ENCODE assay signal across 2 cellular contexts in the genomic region with DNA sequence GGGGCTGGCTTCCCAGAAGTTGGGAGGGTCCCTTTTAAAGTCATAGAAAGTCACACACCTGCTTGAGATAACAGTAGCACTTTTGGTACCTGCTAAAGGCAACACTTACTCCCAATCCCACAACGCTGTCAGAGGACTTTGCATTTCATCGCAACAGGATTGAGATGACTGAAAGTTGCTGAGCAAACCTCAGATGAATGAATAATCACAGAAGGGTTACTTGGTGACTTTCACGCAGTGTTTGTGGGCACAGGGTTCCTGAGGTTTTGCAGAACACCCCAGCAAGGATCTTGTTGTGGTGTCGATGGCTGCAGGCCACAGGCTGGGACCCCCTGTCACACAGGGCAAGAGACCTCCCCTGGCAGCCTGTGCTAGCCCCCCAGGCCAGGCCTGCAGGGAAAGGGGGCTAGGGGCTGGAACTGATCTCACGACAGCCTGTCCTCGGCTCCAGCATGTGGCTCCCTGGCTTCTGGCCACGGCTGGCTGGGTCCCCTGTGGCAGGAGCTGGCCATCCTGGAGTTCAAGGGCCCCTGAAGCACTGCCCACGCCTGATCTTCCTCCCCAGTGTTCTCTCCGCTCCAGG.
TF ChIP-seq lines count a peak whose summit lies in the region.

No MANE protein-coding gene starts in this region.

TF ChIP-seq in SK-N-SH, 30 proteins besides CTCF, POLR2A, EP300 and RAD21:
- TF ChIP-seq RCOR1 (IDR thresholded peaks at IDR 0.05; ENCODE audit: low read length), result no peak
- TF ChIP-seq TEAD4 (IDR thresholded peaks at IDR 0.05; ENCODE audit: borderline replicate concordance, insufficient read depth), result no peak
- TF ChIP-seq SIN3A (IDR thresholded peaks at IDR 0.05; ENCODE audit: borderline replicate concordance, low read depth, low read length), result no peak
- TF ChIP-seq, protein P1, sequence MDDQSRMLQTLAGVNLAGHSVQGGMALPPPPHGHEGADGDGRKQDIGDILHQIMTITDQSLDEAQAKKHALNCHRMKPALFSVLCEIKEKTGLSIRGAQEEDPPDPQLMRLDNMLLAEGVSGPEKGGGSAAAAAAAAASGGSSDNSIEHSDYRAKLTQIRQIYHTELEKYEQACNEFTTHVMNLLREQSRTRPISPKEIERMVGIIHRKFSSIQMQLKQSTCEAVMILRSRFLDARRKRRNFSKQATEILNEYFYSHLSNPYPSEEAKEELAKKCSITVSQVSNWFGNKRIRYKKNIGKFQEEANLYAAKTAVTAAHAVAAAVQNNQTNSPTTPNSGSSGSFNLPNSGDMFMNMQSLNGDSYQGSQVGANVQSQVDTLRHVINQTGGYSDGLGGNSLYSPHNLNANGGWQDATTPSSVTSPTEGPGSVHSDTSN (IDR thresholded peaks at IDR 0.05), result no peak
- TF ChIP-seq FOXJ3 (CRISPR knock-in tag; IDR thresholded peaks at IDR 0.05), result no peak
- TF ChIP-seq, protein P2, sequence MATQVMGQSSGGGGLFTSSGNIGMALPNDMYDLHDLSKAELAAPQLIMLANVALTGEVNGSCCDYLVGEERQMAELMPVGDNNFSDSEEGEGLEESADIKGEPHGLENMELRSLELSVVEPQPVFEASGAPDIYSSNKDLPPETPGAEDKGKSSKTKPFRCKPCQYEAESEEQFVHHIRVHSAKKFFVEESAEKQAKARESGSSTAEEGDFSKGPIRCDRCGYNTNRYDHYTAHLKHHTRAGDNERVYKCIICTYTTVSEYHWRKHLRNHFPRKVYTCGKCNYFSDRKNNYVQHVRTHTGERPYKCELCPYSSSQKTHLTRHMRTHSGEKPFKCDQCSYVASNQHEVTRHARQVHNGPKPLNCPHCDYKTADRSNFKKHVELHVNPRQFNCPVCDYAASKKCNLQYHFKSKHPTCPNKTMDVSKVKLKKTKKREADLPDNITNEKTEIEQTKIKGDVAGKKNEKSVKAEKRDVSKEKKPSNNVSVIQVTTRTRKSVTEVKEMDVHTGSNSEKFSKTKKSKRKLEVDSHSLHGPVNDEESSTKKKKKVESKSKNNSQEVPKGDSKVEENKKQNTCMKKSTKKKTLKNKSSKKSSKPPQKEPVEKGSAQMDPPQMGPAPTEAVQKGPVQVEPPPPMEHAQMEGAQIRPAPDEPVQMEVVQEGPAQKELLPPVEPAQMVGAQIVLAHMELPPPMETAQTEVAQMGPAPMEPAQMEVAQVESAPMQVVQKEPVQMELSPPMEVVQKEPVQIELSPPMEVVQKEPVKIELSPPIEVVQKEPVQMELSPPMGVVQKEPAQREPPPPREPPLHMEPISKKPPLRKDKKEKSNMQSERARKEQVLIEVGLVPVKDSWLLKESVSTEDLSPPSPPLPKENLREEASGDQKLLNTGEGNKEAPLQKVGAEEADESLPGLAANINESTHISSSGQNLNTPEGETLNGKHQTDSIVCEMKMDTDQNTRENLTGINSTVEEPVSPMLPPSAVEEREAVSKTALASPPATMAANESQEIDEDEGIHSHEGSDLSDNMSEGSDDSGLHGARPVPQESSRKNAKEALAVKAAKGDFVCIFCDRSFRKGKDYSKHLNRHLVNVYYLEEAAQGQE (IDR thresholded peaks at IDR 0.05; ENCODE audit: low read depth, low read length), result no peak
- no peak for TF ChIP-seq GABPA (IDR thresholded peaks at IDR 0.05; ENCODE audit: low read depth)
- no peak for TF ChIP-seq TAF1 (IDR thresholded peaks at IDR 0.05; ENCODE audit: borderline replicate concordance, low read depth, low read length)
- TF ChIP-seq JUND (IDR thresholded peaks at IDR 0.05), result no peak
- no peak for TF ChIP-seq YY1 (IDR thresholded peaks at IDR 0.05; ENCODE audit: low read depth)
- TF ChIP-seq RFX5 (IDR thresholded peaks at IDR 0.05; ENCODE audit: low read length), result no peak
- no peak for TF ChIP-seq FOSL2 (IDR thresholded peaks at IDR 0.05; ENCODE audit: borderline replicate concordance, low read depth)
- no peak for TF ChIP-seq TCF12 (IDR thresholded peaks at IDR 0.05)
- no peak for TF ChIP-seq POLR2AphosphoS5 (IDR thresholded peaks at IDR 0.05; ENCODE audit: low read depth, low read length)
TF ChIP-seq in SK-N-SH: peak in this region for 0.

TF ChIP-seq in SK-N-SH treated with all-trans-retinoic acid at 6 μM for 48 hours, 23 proteins besides CTCF, POLR2A, EP300 and RAD21 (continued from another document):
- no peak for TF ChIP-seq ZC3H10 (CRISPR knock-in tag; IDR thresholded peaks at IDR 0.05)
- TF ChIP-seq ESRRG (CRISPR knock-in tag; IDR thresholded peaks at IDR 0.05), result no peak
- no peak for TF ChIP-seq PPARA (CRISPR knock-in tag; IDR thresholded peaks at IDR 0.05; ENCODE audit: borderline replicate concordance)
- TF ChIP-seq ISL1 (CRISPR knock-in tag; IDR thresholded peaks at IDR 0.05), result no peak
- TF ChIP-seq, protein P3, sequence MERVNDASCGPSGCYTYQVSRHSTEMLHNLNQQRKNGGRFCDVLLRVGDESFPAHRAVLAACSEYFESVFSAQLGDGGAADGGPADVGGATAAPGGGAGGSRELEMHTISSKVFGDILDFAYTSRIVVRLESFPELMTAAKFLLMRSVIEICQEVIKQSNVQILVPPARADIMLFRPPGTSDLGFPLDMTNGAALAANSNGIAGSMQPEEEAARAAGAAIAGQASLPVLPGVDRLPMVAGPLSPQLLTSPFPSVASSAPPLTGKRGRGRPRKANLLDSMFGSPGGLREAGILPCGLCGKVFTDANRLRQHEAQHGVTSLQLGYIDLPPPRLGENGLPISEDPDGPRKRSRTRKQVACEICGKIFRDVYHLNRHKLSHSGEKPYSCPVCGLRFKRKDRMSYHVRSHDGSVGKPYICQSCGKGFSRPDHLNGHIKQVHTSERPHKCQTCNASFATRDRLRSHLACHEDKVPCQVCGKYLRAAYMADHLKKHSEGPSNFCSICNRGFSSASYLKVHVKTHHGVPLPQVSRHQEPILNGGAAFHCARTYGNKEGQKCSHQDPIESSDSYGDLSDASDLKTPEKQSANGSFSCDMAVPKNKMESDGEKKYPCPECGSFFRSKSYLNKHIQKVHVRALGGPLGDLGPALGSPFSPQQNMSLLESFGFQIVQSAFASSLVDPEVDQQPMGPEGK (CRISPR knock-in tag; IDR thresholded peaks at IDR 0.05; ENCODE audit: borderline replicate concordance), result no peak
- TF ChIP-seq RARB (CRISPR knock-in tag; IDR thresholded peaks at IDR 0.05), result no peak
- TF ChIP-seq ARNTL (CRISPR knock-in tag; IDR thresholded peaks at IDR 0.05; ENCODE audit: borderline replicate concordance, low read depth), result no peak
- TF ChIP-seq ZNF565 (CRISPR knock-in tag; conservative IDR thresholded peaks at IDR 0.05; ENCODE audit: low read depth), result no peak
